ENCODE assay signal across 16 cellular contexts in genomic region chr12:106780010-106780625, GRCh38. TPM values are rescaled to one million over a fixed set of nuclear protein-coding genes. Genes with fewer than 3 reads are reported as not detected.
A peak's percentile ranks its signal among the peaks of the same experiment; 100 is the strongest.
DNase-seq lines count a peak whose midpoint lies in the region; ATAC-seq, FAIRE-seq and TF ChIP-seq lines count a peak whose summit lies in the region.
"Had no signal": no experiment of that assay in that cellular context is flagged by ENCODE, and none has a peak within 500 bp of the region (broad histone marks: within the 10 kb centered on the region; RNA-seq: fewer than 3 reads in every experiment).

No MANE protein-coding gene starts in this region.

- H3K4me3 ChIP-seq in endodermal cell (ENCODE audit: low read length), result no peak overlapping the region
- H3K4me3 ChIP-seq in small intestine (ENCODE audit: low read depth in 1 of 2, low read length in 2 of 2), result no peak overlapping the region
- H3K4me3 ChIP-seq: adrenal gland, lower lobe of right lung, SJCRH30, upper lobe of right lung had no signal

- peak overlapping the region; percentile 63 for H3K27ac Mint-ChIP-seq in endodermal cell

- H3K9me3 ChIP-seq in endodermal cell (ENCODE audit: control insufficient read depth, low read length), result no peaks in the 10 kb centered on the region
- no peaks in the 10 kb centered on the region for H3K9me3 ChIP-seq in small intestine (ENCODE audit: control insufficient read depth, low read depth)
- H3K9me3 ChIP-seq: adrenal gland, lower lobe of right lung, neutrophil, SJCRH30, upper lobe of right lung had no signal

- H3K4me3 Mint-ChIP-seq in endodermal cell, result no peak overlapping the region

- H3K27me3 ChIP-seq in endodermal cell (ENCODE audit: control insufficient read depth, insufficient read depth, low read length, poor library complexity, severe bottlenecking) (no peaks in the 10 kb centered on the region), small intestine (ENCODE audit: control insufficient read depth in 2 of 2, insufficient read depth in 2 of 2, low read length in 2 of 2) (no peaks in the 10 kb centered on the region)
- H3K27me3 ChIP-seq: adrenal gland, neutrophil, SJCRH30, upper lobe of right lung had no signal

- H3K36me3 ChIP-seq in endodermal cell (ENCODE audit: control insufficient read depth, insufficient read depth, low read length) (peaks cover 9% of the 10 kb centered on the region), small intestine (ENCODE audit: control insufficient read depth in 2 of 2, insufficient read depth in 2 of 2, low read length in 2 of 2) (peaks cover 0 to 5% of the 10 kb centered on the region in 2 donors)
- H3K36me3 ChIP-seq: SJCRH30 had no signal

- peaks cover 10% of the 10 kb centered on the region for H3K36me3 Mint-ChIP-seq in endodermal cell (ENCODE audit: low read depth)

- no peak for ATAC-seq in GM19351 (IDR thresholded peaks at IDR 0.05; ENCODE audit: unreplicated experiment)
- ATAC-seq in HG02981 (IDR thresholded peaks at IDR 0.05; ENCODE audit: unreplicated experiment), result no peak
- ATAC-seq: lower lobe of right lung, upper lobe of right lung had no signal

- no peaks in the 10 kb centered on the region for H3K9me3 Mint-ChIP-seq in endodermal cell

- WGBS in endodermal cell (ENCODE audit: insufficient coverage in 1 of 2, insufficient read length in 1 of 2), 2 experiments, result 83 to 90% methylated on average over 2 to 3 of the region's 3 CpGs
- 4 to 42% (median 37%) methylated on average over 3 of the region's 3 CpGs for WGBS in small intestine, 3 donors

- H3K27ac ChIP-seq in endodermal cell (ENCODE audit: low read depth, low read length) (no peak overlapping the region), small intestine (ENCODE audit: low read depth in 1 of 2, low read length in 1 of 2) (no peak overlapping the region)
- H3K27ac ChIP-seq: adrenal gland, KMS-11, lower lobe of right lung, neutrophil, SJCRH30, upper lobe of right lung had no signal

- no peak overlapping the region for H3K9ac ChIP-seq in endodermal cell (ENCODE audit: extremely low read depth, low read length, poor library complexity, severe bottlenecking)
- H3K9ac ChIP-seq: KMS-11 had no signal

- H3K4me1 ChIP-seq in endodermal cell (ENCODE audit: control insufficient read depth, insufficient read depth, low read length), result no peaks in the 10 kb centered on the region
- peaks cover 3 to 10% of the 10 kb centered on the region in 2 donors for H3K4me1 ChIP-seq in small intestine (ENCODE audit: control insufficient read depth in 2 of 2, insufficient read depth in 1 of 2, low read depth in 1 of 2, low read length in 1 of 2)
- H3K4me1 ChIP-seq: SJCRH30 had no signal

- H3K4me1 Mint-ChIP-seq in endodermal cell, result peaks cover 34% of the 10 kb centered on the region

- FAIRE-seq in small intestine (lab: Jason Lieb, UNC), result no peak

- TF ChIP-seq CTCF in endodermal cell (conservative IDR thresholded peaks at IDR 0.05), result no peak

- peak; percentile 6 for DNase-seq in NCI-H2227 (lab: John Stamatoyannopoulos, UW; ENCODE audit: unreplicated experiment)
- DNase-seq in NCI-H2227 treated with DMSO at 0.1 percent for 48 hours (lab: John Stamatoyannopoulos, UW), result no peak
- DNase-seq in NCI-H748 treated with DMSO at 0.1 percent for 48 hours (lab: John Stamatoyannopoulos, UW), result peak; percentile 49
- no peak for DNase-seq in endodermal cell
- peak; percentile 65 for DNase-seq in small intestine
- no peak for DNase-seq in C1 segment of cervical spinal cord (lab: John Stamatoyannopoulos, UW)
- DNase-seq: 8988T, adrenal gland, lower lobe of right lung, NCI-H446, SJCRH30, upper lobe of right lung had no signal

- no peaks in the 10 kb centered on the region for H3K27me3 Mint-ChIP-seq in endodermal cell (ENCODE audit: insufficient read depth)

RNA-seq across cellular contexts. Expression of gene RIC8B, which starts 5.6 kb away (rescaled TPM):
- total RNA-seq in endodermal cell, result 10 to 100 TPM; 19.6 to 23.3 TPM
- polyA plus RNA-seq in endodermal cell (2013, experiment 1 of 2), result 25.6 TPM
- polyA plus RNA-seq in endodermal cell (2013, experiment 2 of 2), result 23.2 TPM
- polyA plus RNA-seq in small intestine, result 1 to 10 TPM; 3.0 to 5.9 (median 4.9) TPM

Comparison
In these comparisons a context has a peak if more than half of its experiments do, and no peak if none do; other contexts are left out.
1. DNase-seq: peak in NCI-H2227 (single experiment), NCI-H748 treated with DMSO at 0.1 percent for 48 hours (single experiment) and small intestine (single experiment); none in NCI-H2227 treated with DMSO at 0.1 percent for 48 hours (single experiment), endodermal cell (single experiment) and C1 segment of cervical spinal cord (0 of 14).